18 cellular contexts compared by ENCODE assay signal in genomic region chr11:132472411-132473205, GRCh38.
DNase-seq lines count a peak whose midpoint lies in the region; ATAC-seq, FAIRE-seq and TF ChIP-seq lines count a peak whose summit lies in the region.
"Had no signal": no experiment of that assay in that cellular context is flagged by ENCODE, and none has a peak within 500 bp of the region (broad histone marks: within the 10 kb centered on the region; RNA-seq: fewer than 3 reads in every experiment).

No MANE protein-coding gene starts in this region.

- peaks cover 5% of the 10 kb centered on the region for H3K9me3 Mint-ChIP-seq in astrocyte (ENCODE audit: unreplicated experiment)
- peaks cover 9% of the 10 kb centered on the region for H3K9me3 Mint-ChIP-seq in neural progenitor cell

- H3K79me2 ChIP-seq in astrocyte (ENCODE audit: insufficient read depth, low read length) (no peaks in the 10 kb centered on the region), neural progenitor cell (ENCODE audit: low read depth) (no peaks in the 10 kb centered on the region)

- no peaks in the 10 kb centered on the region for H3K9me3 ChIP-seq in astrocyte (ENCODE audit: insufficient read depth, low read depth, low read length)
- H3K9me3 ChIP-seq in body of pancreas, result no peaks in the 10 kb centered on the region
- no peaks in the 10 kb centered on the region for H3K9me3 ChIP-seq in neural progenitor cell (ENCODE audit: low read depth)
- H3K9me3 ChIP-seq: tibial nerve had no signal

- no peak overlapping the region for H2AFZ ChIP-seq in astrocyte (ENCODE audit: low read depth, low read length)
- H2AFZ ChIP-seq in neural progenitor cell (replicated peaks), result no peak overlapping the region

- FAIRE-seq in astrocyte (lab: Jason Lieb, UNC) (no peak), islet of Langerhans (lab: Jason Lieb, UNC) (peak; percentile 76)
- FAIRE-seq: GM19239, small intestine had no signal

- no peaks in the 10 kb centered on the region for H3F3A ChIP-seq in neural progenitor cell (ENCODE audit: low read depth)

- no peaks in the 10 kb centered on the region for H3K27me3 Mint-ChIP-seq in astrocyte (ENCODE audit: low read depth, unreplicated experiment)
- H3K27me3 Mint-ChIP-seq in neural progenitor cell (ENCODE audit: insufficient read depth, low read depth), result peaks cover 2% of the 10 kb centered on the region

- H3K4me3 Mint-ChIP-seq in astrocyte (ENCODE audit: unreplicated experiment) (no peak overlapping the region), neural progenitor cell (no peak overlapping the region)

- no peak overlapping the region for H3K9ac ChIP-seq in astrocyte (ENCODE audit: low read length)
- no peak overlapping the region for H3K9ac ChIP-seq in neural progenitor cell

- H3K27ac Mint-ChIP-seq in astrocyte (ENCODE audit: unreplicated experiment) (no peak overlapping the region), neural progenitor cell (no peak overlapping the region)

- H3K4me1 ChIP-seq in astrocyte (ENCODE audit: insufficient read depth, low read length), result peaks cover 18% of the 10 kb centered on the region
- no peaks in the 10 kb centered on the region for H3K4me1 ChIP-seq in body of pancreas
- H3K4me1 ChIP-seq in neural progenitor cell, result no peaks in the 10 kb centered on the region

- TF ChIP-seq CTCF in astrocyte (IDR thresholded peaks at IDR 0.05; ENCODE audit: insufficient read depth, low read depth, low read length) (no peak), body of pancreas (IDR thresholded peaks at IDR 0.05) (no peak), neural progenitor cell (IDR thresholded peaks at IDR 0.05) (no peak)

- H4K20me1 ChIP-seq in astrocyte (ENCODE audit: insufficient read depth, low read length), result no peaks in the 10 kb centered on the region
- H4K20me1 ChIP-seq in neural progenitor cell (ENCODE audit: low read depth), result no peaks in the 10 kb centered on the region

- H3K4me1 Mint-ChIP-seq in astrocyte (ENCODE audit: low read depth, unreplicated experiment) (peaks cover 28% of the 10 kb centered on the region), neural progenitor cell (peaks cover 3% of the 10 kb centered on the region)

- no peak overlapping the region for H3K4me3 ChIP-seq in astrocyte (ENCODE audit: insufficient read depth, low read depth, low read length)
- no peak overlapping the region for H3K4me3 ChIP-seq in body of pancreas
- H3K4me3 ChIP-seq in neural progenitor cell, result no peak overlapping the region
- H3K4me3 ChIP-seq: tibial nerve had no signal

- H3K36me3 ChIP-seq in astrocyte (ENCODE audit: insufficient read depth, low read length) (no peaks in the 10 kb centered on the region), body of pancreas (replicated peaks in 1 of 2; ENCODE audit: insufficient read depth in 1 of 2, low read depth in 2 of 2) (no peaks in the 10 kb centered on the region), neural progenitor cell (no peaks in the 10 kb centered on the region)
- H3K36me3 ChIP-seq: tibial nerve had no signal

- DNase-seq in GM03348 (ENCODE audit: low spot score) (peak; percentile 44), astrocyte (ENCODE audit: low read depth) (peak; percentile 65), retina (peak; percentile 65), body of pancreas (no peak), neural progenitor cell (ENCODE audit: low spot score) (no peak)
- DNase-seq: activated CD4-positive, alpha-beta T cell treated with anti-CD3 and anti-CD28 coated beads, Interleukin-2, amount 50 U/mL, for 1 hour; activated naive CD4-positive, alpha-beta T cell treated with Interleukin-2 at 50 U/mL for 16 hours; DMS53; mesendoderm; NCI-H1417; NCI-H226; small intestine; stimulated activated CD4-positive, alpha-beta T cell treated with anti-CD3 and anti-CD28 coated beads, Interleukin-4, amount 100 ng/mL, for 4 hours had no signal

- WGBS in body of pancreas, 2 donors, result 72 to 76% methylated on average over 6 of the region's 6 CpGs

- no peak overlapping the region for H3K27ac ChIP-seq in astrocyte (ENCODE audit: low read depth, low read length)
- H3K27ac ChIP-seq in body of pancreas, result no peak overlapping the region
- no peak overlapping the region for H3K27ac ChIP-seq in neural progenitor cell
- H3K27ac ChIP-seq: tibial nerve had no signal

- H3K4me2 ChIP-seq in astrocyte (ENCODE audit: low read length), result no peak overlapping the region
- no peak overlapping the region for H3K4me2 ChIP-seq in neural progenitor cell

- no peak for TF ChIP-seq POLR2A in body of pancreas (IDR thresholded peaks at IDR 0.05)

- intact Hi-C loops in body of pancreas (cut with DNase I), result no loop called here

- ATAC-seq in HG03460 (IDR thresholded peaks at IDR 0.05; ENCODE audit: unreplicated experiment) (no peak), body of pancreas (no peak)
- ATAC-seq: esophagus mucosa had no signal

- H3K27me3 ChIP-seq in astrocyte (ENCODE audit: insufficient read depth, low read length) (no peaks in the 10 kb centered on the region), body of pancreas (no peaks in the 10 kb centered on the region), neural progenitor cell (no peaks in the 10 kb centered on the region)
- H3K27me3 ChIP-seq: tibial nerve had no signal

- H3K36me3 Mint-ChIP-seq in astrocyte (ENCODE audit: low read depth, unreplicated experiment) (peaks cover 6% of the 10 kb centered on the region), neural progenitor cell (no peaks in the 10 kb centered on the region)

Comparison
In these comparisons a context has a peak if more than half of its experiments do, and no peak if none do; other contexts are left out.
1. DNase-seq: peak in GM03348 (single experiment), astrocyte (single experiment) and retina (single experiment); none in body of pancreas (0 of 4) and neural progenitor cell (single experiment).